In the genomic region with DNA sequence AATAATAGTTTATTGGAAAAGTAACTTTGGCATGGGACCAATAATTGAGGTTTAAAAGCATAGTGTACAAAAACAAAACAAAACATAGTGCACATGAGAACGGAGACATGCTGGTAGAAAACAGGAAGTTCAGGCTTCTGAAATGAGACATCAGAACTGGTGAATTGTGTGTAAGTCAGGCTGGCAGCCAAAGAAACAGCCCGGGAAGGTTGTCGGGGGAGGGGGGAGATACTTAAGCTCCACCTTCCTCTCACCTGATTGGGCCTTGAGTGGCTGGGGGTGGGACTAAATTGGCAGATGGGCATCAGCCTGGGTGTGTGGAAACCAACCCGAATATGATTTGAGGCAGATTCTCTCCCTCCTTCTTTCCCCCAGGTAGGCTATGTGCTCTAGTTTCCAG, we compare ENCODE assay signal across 8 cellular contexts.
DNase-seq lines count a peak whose midpoint lies in the region; ATAC-seq and TF ChIP-seq lines count a peak whose summit lies in the region.

No MANE protein-coding gene starts in this region.

- peaks cover 11% of the 10 kb centered on the region for H3K27me3 Mint-ChIP-seq in activated naive CD8-positive, alpha-beta T cell treated with anti-CD3 and anti-CD28 coated beads, Interleukin-2, amount 50 U/mL, for 24 hours

- no peaks in the 10 kb centered on the region for H3K9me3 Mint-ChIP-seq in activated naive CD8-positive, alpha-beta T cell treated with anti-CD3 and anti-CD28 coated beads, Interleukin-2, amount 50 U/mL, for 24 hours

- no peak overlapping the region for H3K27ac Mint-ChIP-seq in activated naive CD8-positive, alpha-beta T cell treated with anti-CD3 and anti-CD28 coated beads, Interleukin-2, amount 50 U/mL, for 24 hours

- H3K4me3 Mint-ChIP-seq in activated naive CD8-positive, alpha-beta T cell treated with anti-CD3 and anti-CD28 coated beads, Interleukin-2, amount 50 U/mL, for 24 hours: no peak overlapping the region

- peak; percentile 11 for DNase-seq in stimulated activated CD4-positive, alpha-beta T cell treated with anti-CD3 and anti-CD28 coated beads, Interleukin-15, amount 100 ng/mL, for 24 hours
- no peak for DNase-seq in stimulated activated CD4-positive, alpha-beta T cell treated with anti-CD3 and anti-CD28 coated beads, Interleukin-4, amount 100 ng/mL, for 4 hours
- no peak for DNase-seq in RWPE2 (ENCODE audit: low spot score)
- no peak for DNase-seq in lower lobe of right lung
- no peak for DNase-seq in NCI-H1694 (lab: John Stamatoyannopoulos, UW)
- DNase-seq in activated naive CD8-positive, alpha-beta T cell treated with anti-CD3 and anti-CD28 coated beads, Interleukin-2, amount 50 U/mL, for 24 hours: no peak
- no peak for DNase-seq in NCI-H748 treated with DMSO at 0.1 percent for 48 hours (lab: John Stamatoyannopoulos, UW)

- H3K4me1 Mint-ChIP-seq in activated naive CD8-positive, alpha-beta T cell treated with anti-CD3 and anti-CD28 coated beads, Interleukin-2, amount 50 U/mL, for 24 hours: no peaks in the 10 kb centered on the region

- H3K36me3 ChIP-seq in RWPE2 (ENCODE audit: low read depth): no peaks in the 10 kb centered on the region
- H3K36me3 ChIP-seq in lower lobe of right lung: no peaks in the 10 kb centered on the region

- H3K4me1 ChIP-seq in RWPE2 (ENCODE audit: insufficient read depth, poor library complexity, severe bottlenecking): no peaks in the 10 kb centered on the region
- no peaks in the 10 kb centered on the region for H3K4me1 ChIP-seq in lower lobe of right lung

- no peak for TF ChIP-seq CTCF in RWPE2 (IDR thresholded peaks at IDR 0.05; ENCODE audit: poor library complexity, severe bottlenecking)
- TF ChIP-seq CTCF in lower lobe of right lung (IDR thresholded peaks at IDR 0.05): no peak

- H3K27ac ChIP-seq in RWPE2 (ENCODE audit: poor library complexity, severe bottlenecking) (no peak overlapping the region), lower lobe of right lung (no peak overlapping the region)

- H3K4me3 ChIP-seq in RWPE2 (ENCODE audit: severe bottlenecking): no peak overlapping the region
- H3K4me3 ChIP-seq in lower lobe of right lung: no peak overlapping the region

- H3K27me3 ChIP-seq in RWPE2 (ENCODE audit: insufficient read depth, poor library complexity, severe bottlenecking) (no peaks in the 10 kb centered on the region), lower lobe of right lung (ENCODE audit: low read depth) (no peaks in the 10 kb centered on the region)

- intact Hi-C loops in lower lobe of right lung (cut with DNase I): no loop called here

- peak; percentile 85 for ATAC-seq in HG02938 (IDR thresholded peaks at IDR 0.05; ENCODE audit: unreplicated experiment)
- ATAC-seq in RWPE2 (ENCODE audit: low read depth): peak; percentile 40; the same call in 2 of the 3 replicates
- peak; percentile 35 to 42 for ATAC-seq in lower lobe of right lung
- no peak for ATAC-seq in activated naive CD8-positive, alpha-beta T cell treated with anti-CD3 and anti-CD28 coated beads, Interleukin-2, amount 50 U/mL, for 24 hours

- H3K9me3 ChIP-seq in RWPE2 (ENCODE audit: severe bottlenecking) (no peaks in the 10 kb centered on the region), lower lobe of right lung (no peaks in the 10 kb centered on the region)

- H3K36me3 Mint-ChIP-seq in activated naive CD8-positive, alpha-beta T cell treated with anti-CD3 and anti-CD28 coated beads, Interleukin-2, amount 50 U/mL, for 24 hours (ENCODE audit: low read depth): no peaks in the 10 kb centered on the region
